ENCODE assay signal across 15 cellular contexts in the genomic region with DNA sequence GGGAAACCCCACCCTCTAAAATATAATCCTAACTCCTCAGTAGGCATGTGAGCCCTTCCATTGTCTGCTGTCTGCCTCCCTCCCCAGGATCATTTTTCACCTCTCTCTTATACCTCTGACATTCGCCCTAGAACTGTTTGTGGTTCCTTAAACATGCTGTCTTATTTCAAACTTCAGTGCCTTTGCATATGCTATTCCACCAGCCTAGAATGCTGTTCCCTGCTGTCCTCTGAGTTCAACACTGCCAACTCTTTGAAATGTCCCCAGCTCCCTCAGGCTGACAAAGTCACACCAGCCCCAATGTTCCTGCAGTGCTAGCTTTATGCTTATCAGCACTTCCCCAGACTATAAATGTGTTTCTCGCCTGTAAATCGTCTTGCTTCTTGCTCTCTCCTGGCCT.
DNase-seq lines count a peak whose midpoint lies in the region; ATAC-seq lines count a peak whose summit lies in the region.
"Had no signal": no experiment of that assay in that cellular context is flagged by ENCODE, and none has a peak within 500 bp of the region (broad histone marks: within the 10 kb centered on the region; RNA-seq: fewer than 3 reads in every experiment).

No MANE protein-coding gene starts in this region.

- no peak overlapping the region for H3K4me3 ChIP-seq in CD4-positive, alpha-beta memory T cell (ENCODE audit: low read length in 2 of 2)
- H3K4me3 ChIP-seq: BLaER1 had no signal

- H3K36me3 Mint-ChIP-seq in activated CD4-positive, alpha-beta T cell treated with anti-CD3 and anti-CD28 coated beads, Interleukin-2, amount 10 ng/mL, durations not matched to agents 24 days and 14 days (ENCODE audit: low read depth) = peaks cover 11% of the 10 kb centered on the region
- peaks cover 0 to 7% of the 10 kb centered on the region in 2 donors for H3K36me3 Mint-ChIP-seq in CD4-positive, alpha-beta memory T cell
- H3K36me3 Mint-ChIP-seq in T-helper 17 cell (ENCODE audit: low read depth) = no peaks in the 10 kb centered on the region
- peaks cover 0 to 8% (median 8%) of the 10 kb centered on the region in 3 donors for H3K36me3 Mint-ChIP-seq in immature natural killer cell

- no peak for DNase-seq in activated CD4-positive, alpha-beta T cell treated with anti-CD3 and anti-CD28 coated beads, Interleukin-2, amount 10 ng/mL, durations not matched to agents 24 days and 14 days
- no peak for DNase-seq in activated CD4-positive, alpha-beta T cell treated with anti-CD3 and anti-CD28 coated beads, Interleukin-2, amount 50 U/mL, for 4 hours
- DNase-seq in CD4-positive, alpha-beta memory T cell = no peak
- DNase-seq in T-helper 17 cell = no peak
- no peak for DNase-seq in immature natural killer cell
- no peak for DNase-seq in stimulated activated CD4-positive, alpha-beta T cell treated with anti-CD3 and anti-CD28 coated beads, Interleukin-12 subunit alpha, Interleukin-12 subunit beta, amount 100 ng/mL, for 4 hours
- no peak for DNase-seq in T-helper 9 cell
- DNase-seq in cardiac septum (ENCODE audit: low spot score) = no peak
- DNase-seq: 8988T, Caco-2, DMS153, NCI-H1930, NCI-H2171 treated with DMSO at 0.1 percent for 48 hours, NCI-H446 treated with DMSO at 0.1 percent for 48 hours had no signal

- no peaks in the 10 kb centered on the region for H3K27me3 ChIP-seq in CD4-positive, alpha-beta memory T cell (ENCODE audit: insufficient read depth, low read length)
- H3K27me3 ChIP-seq: BLaER1 had no signal

- H3K27ac Mint-ChIP-seq in activated CD4-positive, alpha-beta T cell treated with anti-CD3 and anti-CD28 coated beads, Interleukin-2, amount 10 ng/mL, durations not matched to agents 24 days and 14 days = peak overlapping the region; percentile 30
- peak overlapping the region in 4 of 7 donors; percentile 25 to 44 (median 37) for H3K27ac Mint-ChIP-seq in CD4-positive, alpha-beta memory T cell
- H3K27ac Mint-ChIP-seq in T-helper 17 cell = peak overlapping the region; percentile 94
- peak overlapping the region in 5 of 6 donors; percentile 3 to 100 (median 62) for H3K27ac Mint-ChIP-seq in immature natural killer cell

- H3K9me3 Mint-ChIP-seq in activated CD4-positive, alpha-beta T cell treated with anti-CD3 and anti-CD28 coated beads, Interleukin-2, amount 10 ng/mL, durations not matched to agents 24 days and 14 days = no peaks in the 10 kb centered on the region
- H3K9me3 Mint-ChIP-seq in CD4-positive, alpha-beta memory T cell = no peaks in the 10 kb centered on the region
- no peaks in the 10 kb centered on the region for H3K9me3 Mint-ChIP-seq in immature natural killer cell

- no peaks in the 10 kb centered on the region for H3K27me3 Mint-ChIP-seq in activated CD4-positive, alpha-beta T cell treated with anti-CD3 and anti-CD28 coated beads, Interleukin-2, amount 10 ng/mL, durations not matched to agents 24 days and 14 days
- H3K27me3 Mint-ChIP-seq in CD4-positive, alpha-beta memory T cell = no peaks in the 10 kb centered on the region
- H3K27me3 Mint-ChIP-seq in T-helper 17 cell (no peaks in the 10 kb centered on the region), immature natural killer cell (ENCODE audit: low read depth in 3 of 3) (peaks cover 0 to 7% (median 0%) of the 10 kb centered on the region in 3 donors)

- H3K27ac ChIP-seq in CD4-positive, alpha-beta memory T cell (ENCODE audit: low read depth, low read length) = no peak overlapping the region
- H3K27ac ChIP-seq: BLaER1 had no signal

- peak overlapping the region; percentile 3 for H3K4me3 Mint-ChIP-seq in activated CD4-positive, alpha-beta T cell treated with anti-CD3 and anti-CD28 coated beads, Interleukin-2, amount 10 ng/mL, durations not matched to agents 24 days and 14 days
- no peak overlapping the region for H3K4me3 Mint-ChIP-seq in CD4-positive, alpha-beta memory T cell
- H3K4me3 Mint-ChIP-seq in T-helper 17 cell = no peak overlapping the region
- H3K4me3 Mint-ChIP-seq in immature natural killer cell = peak overlapping the region in 2 of 5 donors; percentile 18 to 38

- H3K4me1 Mint-ChIP-seq in activated CD4-positive, alpha-beta T cell treated with anti-CD3 and anti-CD28 coated beads, Interleukin-2, amount 10 ng/mL, durations not matched to agents 24 days and 14 days = peaks cover 57% of the 10 kb centered on the region
- H3K4me1 Mint-ChIP-seq in CD4-positive, alpha-beta memory T cell = peaks cover 40 to 57% (median 47%) of the 10 kb centered on the region in 4 donors
- peaks cover 38% of the 10 kb centered on the region for H3K4me1 Mint-ChIP-seq in T-helper 17 cell
- H3K4me1 Mint-ChIP-seq in immature natural killer cell = peaks cover 54 to 56% of the 10 kb centered on the region in 2 donors

- intact Hi-C loops in activated CD4-positive, alpha-beta T cell treated with anti-CD3 and anti-CD28 coated beads, Interleukin-2, amount 10 ng/mL, durations not matched to agents 24 days and 14 days (cut with micrococcal nuclease) = no loop called here
- intact Hi-C loops in CD4-positive, alpha-beta memory T cell (cut with micrococcal nuclease) = no loop called here
- intact Hi-C loops in cardiac septum (cut with DNase I) = loop anchor here (5.0 kb wide), 1 partner anchor 227 kb away; no protein-coding TSS in a partner anchor

- POLR2A ChIA-PET in CD4-positive, alpha-beta memory T cell (lab: Charles Lee; ENCODE audit: partially characterized antibody) = no interaction called here

- H3K9me3 ChIP-seq in CD4-positive, alpha-beta memory T cell (ENCODE audit: control insufficient read depth in 1 of 2, low read length in 2 of 2) = no peaks in the 10 kb centered on the region
- H3K9me3 ChIP-seq in T-helper 17 cell (ENCODE audit: control insufficient read depth, low read length, poor library complexity, severe bottlenecking) = no peaks in the 10 kb centered on the region
- H3K9me3 ChIP-seq: BLaER1, Caco-2 had no signal

- CTCF ChIA-PET in CD4-positive, alpha-beta memory T cell (lab: Charles Lee; ENCODE audit: partially characterized antibody) = no interaction called here

- peaks cover 51% of the 10 kb centered on the region for H3K4me1 ChIP-seq in CD4-positive, alpha-beta memory T cell (ENCODE audit: insufficient read depth, low read length)
- H3K4me1 ChIP-seq: Caco-2 had no signal

- ATAC-seq in T-helper 17 cell = no peak

- no peaks in the 10 kb centered on the region for H3K36me3 ChIP-seq in CD4-positive, alpha-beta memory T cell (ENCODE audit: insufficient read depth, low read length)
- H3K36me3 ChIP-seq: BLaER1 had no signal

Comparison
In these comparisons a context has a peak if more than half of its experiments do, and no peak if none do; other contexts are left out.
1. H3K27ac Mint-ChIP-seq: peak in every context shown above with its lines; median percentile 94 in T-helper 17 cell; 62 in immature natural killer cell; 37 in CD4-positive, alpha-beta memory T cell; 30 in activated CD4-positive, alpha-beta T cell treated with anti-CD3 and anti-CD28 coated beads, Interleukin-2, amount 10 ng/mL, durations not matched to agents 24 days and 14 days.